In genomic region chr10:110901954-110902819, GRCh38 we compare ENCODE assay signal across 9 cellular contexts. TPM values are rescaled to one million over a fixed set of nuclear protein-coding genes. Genes with fewer than 3 reads are reported as not detected.
DNase-seq lines count a peak whose midpoint lies in the region; ATAC-seq lines count a peak whose summit lies in the region.
"Had no signal": no experiment of that assay in that cellular context is flagged by ENCODE, and none has a peak within 500 bp of the region (broad histone marks: within the 10 kb centered on the region; RNA-seq: fewer than 3 reads in every experiment).

No MANE protein-coding gene starts in this region.

- H3K27me3 Mint-ChIP-seq in activated naive CD8-positive, alpha-beta T cell treated with anti-CD3 and anti-CD28 coated beads, Interleukin-2, amount 10 ng/mL, durations not matched to agents 7 days and 5 days, result peaks cover 2% of the 10 kb centered on the region
- H3K27me3 Mint-ChIP-seq in memory B cell, result no peaks in the 10 kb centered on the region

- H3K4me1 Mint-ChIP-seq in activated naive CD8-positive, alpha-beta T cell treated with anti-CD3 and anti-CD28 coated beads, Interleukin-2, amount 10 ng/mL, durations not matched to agents 7 days and 5 days, result peaks cover 18% of the 10 kb centered on the region
- peaks cover 12% of the 10 kb centered on the region for H3K4me1 Mint-ChIP-seq in memory B cell

- no peak overlapping the region for H3K27ac Mint-ChIP-seq in activated naive CD8-positive, alpha-beta T cell treated with anti-CD3 and anti-CD28 coated beads, Interleukin-2, amount 10 ng/mL, durations not matched to agents 7 days and 5 days
- H3K27ac Mint-ChIP-seq in memory B cell, result peak overlapping the region; percentile 40

- no peak overlapping the region for H3K4me3 ChIP-seq in H7 (ENCODE audit: insufficient read depth, low read depth, low read length)
- H3K4me3 ChIP-seq: SJSA1 had no signal

- H3K36me3 Mint-ChIP-seq in activated naive CD8-positive, alpha-beta T cell treated with anti-CD3 and anti-CD28 coated beads, Interleukin-2, amount 10 ng/mL, durations not matched to agents 7 days and 5 days, result peaks cover 48% of the 10 kb centered on the region
- H3K36me3 Mint-ChIP-seq in memory B cell, result peaks cover 8% of the 10 kb centered on the region

- POLR2A ChIA-PET in activated naive CD8-positive, alpha-beta T cell treated with anti-CD3 and anti-CD28 coated beads, Interleukin-2, amount 10 ng/mL, durations not matched to agents 7 days and 5 days (lab: Charles Lee), result interaction anchor here (1.9 kb wide), 1 partner anchor 17 kb away, joined by 8 read pairs; the partner anchor contains the start of genes BBIP1 and SHOC2

- in situ Hi-C loops in KBM-7 (cut with MboI; ENCODE audit: low pct_unique_long_range_greater_than_20kb, low sequenced_read_pairs), result no loop called here

- peak; percentile 30 for ATAC-seq in activated naive CD8-positive, alpha-beta T cell treated with anti-CD3 and anti-CD28 coated beads, Interleukin-2, amount 10 ng/mL, durations not matched to agents 7 days and 5 days (ENCODE audit: low read depth)
- no peak for ATAC-seq in memory B cell (ENCODE audit: low read depth)

- no peaks in the 10 kb centered on the region for H3K27me3 ChIP-seq in H7 (ENCODE audit: control insufficient read depth, insufficient read depth, low read length)
- H3K27me3 ChIP-seq: SJSA1 had no signal

- DNase-seq in Ammon's horn (ENCODE audit: low spot score) (peak; percentile 8), HPDE6-E6E7 (ENCODE audit: extremely low spot score) (peak; percentile 64), memory B cell (ENCODE audit: low spot score in 2 of 2) (no peak), H7 (no peak), putamen (ENCODE audit: low spot score) (no peak), NCI-H446 (lab: John Stamatoyannopoulos, UW) (no peak), KBM-7 (no peak)
- no peak for DNase-seq in activated naive CD8-positive, alpha-beta T cell treated with anti-CD3 and anti-CD28 coated beads, Interleukin-2, amount 10 ng/mL, durations not matched to agents 7 days and 5 days

- H3K36me3 ChIP-seq in H7 (replicated peaks; ENCODE audit: control insufficient read depth, insufficient read depth, low read length), result no peaks in the 10 kb centered on the region; the same call in 1 of the 2 replicates

- no peaks in the 10 kb centered on the region for H3K9me3 Mint-ChIP-seq in activated naive CD8-positive, alpha-beta T cell treated with anti-CD3 and anti-CD28 coated beads, Interleukin-2, amount 10 ng/mL, durations not matched to agents 7 days and 5 days
- H3K9me3 Mint-ChIP-seq in memory B cell, result no peaks in the 10 kb centered on the region

- no peak overlapping the region for H3K4me3 Mint-ChIP-seq in activated naive CD8-positive, alpha-beta T cell treated with anti-CD3 and anti-CD28 coated beads, Interleukin-2, amount 10 ng/mL, durations not matched to agents 7 days and 5 days
- no peak overlapping the region for H3K4me3 Mint-ChIP-seq in memory B cell

RNA-seq across cellular contexts. Expression of gene BBIP1, which starts 16.8 kb away (rescaled TPM):
- 10 to 100 TPM; 33.0 to 33.8 TPM for total RNA-seq in activated naive CD8-positive, alpha-beta T cell treated with anti-CD3 and anti-CD28 coated beads, Interleukin-2, amount 10 ng/mL, durations not matched to agents 7 days and 5 days
- total RNA-seq in H7 (2014; rRNA removed; shearing (Covaris generic)), result 15.9 and 24.1 TPM in 2 replicates

RNA-seq across cellular contexts. Expression of gene SHOC2, which starts 17.2 kb away (rescaled TPM):
- total RNA-seq in activated naive CD8-positive, alpha-beta T cell treated with anti-CD3 and anti-CD28 coated beads, Interleukin-2, amount 10 ng/mL, durations not matched to agents 7 days and 5 days, result 10 to 100 TPM; 49.8 to 56.2 TPM
- total RNA-seq in H7 (2014; rRNA removed; shearing (Covaris generic)), result 17.5 and 19.3 TPM in 2 replicates

RNA-seq across cellular contexts. Expression of gene PDCD4, which starts 30.5 kb away (rescaled TPM):
- 100 to 1,000 TPM; 236 to 237 TPM for total RNA-seq in activated naive CD8-positive, alpha-beta T cell treated with anti-CD3 and anti-CD28 coated beads, Interleukin-2, amount 10 ng/mL, durations not matched to agents 7 days and 5 days
- total RNA-seq in H7 (2014; rRNA removed; shearing (Covaris generic)), result 9.0 and 17.4 TPM in 2 replicates

Comparison
In these comparisons a context has a peak if more than half of its experiments do, and no peak if none do; other contexts are left out.
1. DNase-seq: peak in Ammon's horn (single experiment) and HPDE6-E6E7 (single experiment); none in activated naive CD8-positive, alpha-beta T cell treated with anti-CD3 and anti-CD28 coated beads, Interleukin-2, amount 10 ng/mL, durations not matched to agents 7 days and 5 days (single experiment), memory B cell (0 of 2), H7 (single experiment), putamen (single experiment), NCI-H446 (0 of 2) and KBM-7 (single experiment).
2. RNA of gene PDCD4, which starts 30.5 kb away (total RNA-seq): 236 to 237 TPM in activated naive CD8-positive, alpha-beta T cell treated with anti-CD3 and anti-CD28 coated beads, Interleukin-2, amount 10 ng/mL, durations not matched to agents 7 days and 5 days; 9.0 to 17.4 TPM in H7; every median in the first group is over 10 times any median in the second.